In genomic region chr2:160208662-160209229, GRCh38 we compare ENCODE assay signal across 12 cellular contexts. TPM values are rescaled to one million over a fixed set of nuclear protein-coding genes. Genes with fewer than 3 reads are reported as not detected.
A peak's percentile ranks its signal among the peaks of the same experiment; 100 is the strongest.
DNase-seq lines count a peak whose midpoint lies in the region; ATAC-seq and TF ChIP-seq lines count a peak whose summit lies in the region.
"Had no signal": no experiment of that assay in that cellular context is flagged by ENCODE, and none has a peak within 500 bp of the region (broad histone marks: within the 10 kb centered on the region; RNA-seq: fewer than 3 reads in every experiment).

No MANE protein-coding gene starts in this region.

- H3K4me3 ChIP-seq in PC-9 (no peak overlapping the region), colonic mucosa (no peak overlapping the region), muscle layer of colon (ENCODE audit: low read depth in 1 of 2, low read length in 2 of 2) (no peak overlapping the region), thoracic aorta (no peak overlapping the region), MG63 (no peak overlapping the region)
- H3K4me3 ChIP-seq: ovary had no signal

- CTCF ChIA-PET in PC-9 (lab: Charles Lee), result interaction anchor here (0.6 kb wide), 1 partner anchor 1459 kb away, joined by 6 read pairs; no protein-coding TSS in a partner anchor

- H3K9ac ChIP-seq in colonic mucosa (ENCODE audit: low read depth in 2 of 2, low read length in 2 of 2) (peak overlapping the region in 1 of 2 donors; percentile 43), muscle layer of colon (ENCODE audit: low read length) (no peak overlapping the region)

- no peak overlapping the region for H2AFZ ChIP-seq in PC-9

- TSS peak; percentile 41 for BruUV-seq in PC-9 (replicated peaks; lab: Mats Ljungman, UMichigan)

- no peaks in the 10 kb centered on the region for H4K20me1 ChIP-seq in PC-9 (ENCODE audit: insufficient read depth)

- H3K4me1 ChIP-seq in PC-9 (replicated peaks; ENCODE audit: insufficient read depth) (peaks cover 60% of the 10 kb centered on the region), colonic mucosa (no peaks in the 10 kb centered on the region), muscle layer of colon (ENCODE audit: insufficient read depth, low read length) (peaks cover 21% of the 10 kb centered on the region), thoracic aorta (ENCODE audit: control insufficient read depth in 1 of 2, low read depth in 2 of 2) (peaks cover 13 to 48% of the 10 kb centered on the region in 2 donors)

- intact Hi-C loops in PC-9 (cut with micrococcal nuclease; ENCODE audit: unreplicated experiment), result loop anchor here (1.0 to 5.0 kb wide), 4 partner anchors 13 to 189 kb away; no protein-coding TSS in a partner anchor
- intact Hi-C loops in colonic mucosa (cut with DNase I), result no loop called here

- no peaks in the 10 kb centered on the region for H3K9me3 ChIP-seq in PC-9 (ENCODE audit: insufficient read depth, low read depth)
- H3K9me3 ChIP-seq in colonic mucosa, result no peaks in the 10 kb centered on the region
- H3K9me3 ChIP-seq in muscle layer of colon (ENCODE audit: low read length), result no peaks in the 10 kb centered on the region
- H3K9me3 ChIP-seq in thoracic aorta, result no peaks in the 10 kb centered on the region
- H3K9me3 ChIP-seq in MG63, result no peaks in the 10 kb centered on the region
- H3K9me3 ChIP-seq: ovary had no signal

- H3K79me2 ChIP-seq in PC-9 (ENCODE audit: low read depth), result peaks cover 8% of the 10 kb centered on the region; the same call in 1 of the 2 replicates

- no peaks in the 10 kb centered on the region for H3K36me3 ChIP-seq in PC-9 (ENCODE audit: low read depth)
- H3K36me3 ChIP-seq in colonic mucosa, result no peaks in the 10 kb centered on the region
- no peaks in the 10 kb centered on the region for H3K36me3 ChIP-seq in muscle layer of colon (ENCODE audit: insufficient read depth, low read length)
- no peaks in the 10 kb centered on the region for H3K36me3 ChIP-seq in thoracic aorta
- H3K36me3 ChIP-seq in MG63, result no peaks in the 10 kb centered on the region
- H3K36me3 ChIP-seq: ovary had no signal

- no peaks in the 10 kb centered on the region for H3K9me2 ChIP-seq in PC-9 (ENCODE audit: insufficient read depth)

- DNase-seq in PC-9 (no peak), colonic mucosa (no peak), thoracic aorta (ENCODE audit: low spot score) (no peak), MG63 (no peak), SKM-1 treated with dmso at 0.1 percent for 144 hours (lab: John Stamatoyannopoulos, UW; ENCODE audit: unreplicated experiment) (no peak)
- DNase-seq: activated CD4-positive, alpha-beta memory T cell treated with anti-CD3 and anti-CD28 coated beads, Interleukin-2, amount 10 ng/mL, durations not matched to agents 7 days and 5 days; NCI-H1694; T-cell had no signal

- H3K27me3 ChIP-seq in PC-9 (ENCODE audit: insufficient read depth, low read depth) (no peaks in the 10 kb centered on the region), colonic mucosa (no peaks in the 10 kb centered on the region), muscle layer of colon (ENCODE audit: control insufficient read depth in 1 of 2, insufficient read depth in 2 of 2, low read length in 2 of 2) (no peaks in the 10 kb centered on the region), thoracic aorta (replicated peaks; ENCODE audit: insufficient read depth) (no peaks in the 10 kb centered on the region), MG63 (no peaks in the 10 kb centered on the region)
- H3K27me3 ChIP-seq: ovary had no signal

- H3K27ac ChIP-seq in PC-9, result peak overlapping the region; percentile 98
- H3K27ac ChIP-seq in colonic mucosa, result peak overlapping the region; percentile 82
- peak overlapping the region; percentile 42 for H3K27ac ChIP-seq in muscle layer of colon (ENCODE audit: low read depth, low read length)
- peak overlapping the region; percentile 72 to 86 for H3K27ac ChIP-seq in thoracic aorta

- ATAC-seq in thoracic aorta (ENCODE audit: insufficient number of reproducible peaks, low FRiP score, low read depth), result no peak
- ATAC-seq in HG03039 (IDR thresholded peaks at IDR 0.05; ENCODE audit: unreplicated experiment), result no peak
- no peak for ATAC-seq in GM21576 (IDR thresholded peaks at IDR 0.05; ENCODE audit: unreplicated experiment)
- ATAC-seq: T-cell had no signal

- TF ChIP-seq CTCF in PC-9 (conservative IDR thresholded peaks at IDR 0.05) (no peak), colonic mucosa (IDR thresholded peaks at IDR 0.05) (no peak), thoracic aorta (IDR thresholded peaks at IDR 0.05) (no peak)

- POLR2A ChIA-PET in PC-9 (lab: Charles Lee; ENCODE audit: unreplicated experiment), result interaction anchor here (0.5 kb wide), 1 partner anchor 20 kb away, joined by 9 read pairs; no protein-coding TSS in a partner anchor

- peaks cover 40% of the 10 kb centered on the region for H3F3A ChIP-seq in PC-9 (ENCODE audit: insufficient read depth, low read depth)

- H3K4me2 ChIP-seq in PC-9, result peak overlapping the region; percentile 77

RNA-seq across cellular contexts. Expression of gene ITGB6, which starts 8.7 kb away (rescaled TPM):
- total RNA-seq in PC-9 (2021), result 24.3 and 30.6 TPM in 2 replicates
- total RNA-seq in colonic mucosa, result 10 to 100 TPM; 13.2 to 24.6 TPM
- under 1 TPM in 1 of 2 donors, not detected in 1; 0.99 TPM for total RNA-seq in thoracic aorta
- total RNA-seq in MG63 (2014; rRNA removed; shearing (Covaris generic); ENCODE audit: low replicate concordance), result not detected in 2 replicates
- total RNA-seq: activated CD4-positive, alpha-beta memory T cell treated with anti-CD3 and anti-CD28 coated beads, Interleukin-2, amount 10 ng/mL, durations not matched to agents 7 days and 5 days had no signal

Comparison
In these comparisons a context has a peak if more than half of its experiments do, and no peak if none do; other contexts are left out.
1. H3K27ac ChIP-seq: peak in every context shown above with its lines; median percentile 98 in PC-9; 82 in colonic mucosa; 79 in thoracic aorta; 42 in muscle layer of colon.
2. RNA of gene ITGB6, which starts 8.7 kb away (total RNA-seq): 13.2 to 24.6 TPM in colonic mucosa and 24.3 to 30.6 TPM in PC-9; 0.99 TPM in thoracic aorta and not detected in MG63; every median in the first group is over 4 times any median in the second.